ENCODE assay signal across 8 cellular contexts in the genomic region with DNA sequence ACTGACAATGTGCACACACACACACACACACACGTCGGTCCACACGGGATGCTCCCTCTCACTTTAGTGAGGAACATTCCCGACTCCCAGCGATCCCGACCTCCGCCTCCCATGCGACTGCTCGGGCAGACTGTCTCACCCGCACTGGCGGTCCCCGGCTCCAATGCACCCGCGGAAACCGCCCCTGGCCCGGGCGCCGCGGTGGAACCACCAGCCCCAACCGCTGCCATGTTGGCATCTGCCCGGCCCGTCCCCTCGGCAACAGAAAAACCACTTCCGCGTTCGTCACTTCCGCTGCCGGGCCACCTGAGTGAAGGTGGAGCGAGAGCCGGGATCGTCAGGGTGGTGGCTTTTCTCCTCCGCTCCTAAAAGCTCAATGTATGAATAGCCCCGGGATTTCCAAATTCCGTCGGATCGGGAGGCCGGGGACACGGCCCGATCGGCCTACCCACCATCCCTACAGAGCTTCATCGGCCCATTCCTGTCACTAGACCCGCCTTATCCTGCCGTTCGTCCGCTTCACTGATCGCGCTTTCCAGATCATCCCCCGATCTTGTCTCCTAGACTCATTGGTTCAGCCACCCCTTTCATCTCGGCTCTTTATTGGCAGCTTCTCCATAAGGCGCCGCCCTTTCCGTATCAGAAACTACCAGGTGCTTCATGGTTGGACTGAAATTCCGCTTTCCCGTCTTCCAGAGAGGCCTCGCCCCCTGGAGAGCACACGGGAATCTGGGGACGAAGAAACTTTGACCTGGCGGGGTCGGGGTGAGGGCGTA. TPM values are rescaled to one million over a fixed set of nuclear protein-coding genes. Genes with fewer than 3 reads are reported as not detected.
DNase-seq lines count a peak whose midpoint lies in the region; ATAC-seq and TF ChIP-seq lines count a peak whose summit lies in the region.

Gene SLC35A2, minus strand, starts transcription at position 240 of the 776 bp plus-strand sequence. Its CDS starts 10 bp downstream, at position 230.

- DNase-seq in COR-L47 (lab: John Stamatoyannopoulos, UW) (peak; percentile 62), OCI-M2 (lab: John Stamatoyannopoulos, UW; ENCODE audit: unreplicated experiment) (peak; percentile 85), activated T-cell treated with anti-CD3 and anti-CD28 coated beads for 24 hours (ENCODE audit: low read depth) (peak; percentile 79), epithelial cell of esophagus (ENCODE audit: low read depth) (peak; percentile 87)
- DNase-seq in stimulated activated CD8-positive, alpha-beta memory T cell treated with anti-CD3 and anti-CD28 coated beads, Interleukin-2, amount 100 ng/mL, for 48 hours (ENCODE audit: low read depth in 2 of 2): peak; percentile 72 to 81

- H3K4me1 ChIP-seq in mononuclear cell (ENCODE audit: insufficient read depth, low read length): peaks cover 49% of the 10 kb centered on the region

- no peak for TF ChIP-seq RAD21 in Ishikawa (IDR thresholded peaks at IDR 0.05; ENCODE audit: low read depth)

- no peak for TF ChIP-seq EP300 in Ishikawa (IDR thresholded peaks at IDR 0.05; ENCODE audit: borderline replicate concordance)

- ATAC-seq in GM21515 (IDR thresholded peaks at IDR 0.05; ENCODE audit: unreplicated experiment): peak; percentile 55

- H3K4me3 ChIP-seq in epithelial cell of esophagus (ENCODE audit: low read length): peak within 1 kb of the TSS; percentile 83
- H3K4me3 ChIP-seq in mononuclear cell (ENCODE audit: low read length): peak within 1 kb of the TSS; percentile 66

- H3K27me3 ChIP-seq in mononuclear cell (ENCODE audit: insufficient read depth, low read length): no peaks in the 10 kb centered on the region

- no peaks in the 10 kb centered on the region for H3K9me3 ChIP-seq in mononuclear cell (ENCODE audit: low read depth, low read length)

- no peak for TF ChIP-seq CTCF in epithelial cell of esophagus (IDR thresholded peaks at IDR 0.05; ENCODE audit: insufficient read depth, low read depth, low read length, missing control alignments)

TF ChIP-seq in Ishikawa, 13 proteins besides CTCF, POLR2A, EP300 and RAD21:
- TF ChIP-seq YY1 (IDR thresholded peaks at IDR 0.05; ENCODE audit: low read depth): peak; percentile 88
- TF ChIP-seq TAF1 (IDR thresholded peaks at IDR 0.05; ENCODE audit: low read depth): peak; percentile 64
- TF ChIP-seq NFIC (IDR thresholded peaks at IDR 0.05): no peak
- no peak for TF ChIP-seq FOXM1 (IDR thresholded peaks at IDR 0.05; ENCODE audit: borderline replicate concordance, low read depth)
- no peak for TF ChIP-seq TEAD4 (IDR thresholded peaks at IDR 0.05)
- TF ChIP-seq CEBPB (IDR thresholded peaks at IDR 0.05): no peak
- peak; percentile 71; the same call in 1 of the 2 replicates for TF ChIP-seq CREB1 (IDR thresholded peaks at IDR 0.05; ENCODE audit: low read depth)
- no peak for TF ChIP-seq REST (IDR thresholded peaks at IDR 0.05; ENCODE audit: low read depth)
- TF ChIP-seq, protein P1, sequence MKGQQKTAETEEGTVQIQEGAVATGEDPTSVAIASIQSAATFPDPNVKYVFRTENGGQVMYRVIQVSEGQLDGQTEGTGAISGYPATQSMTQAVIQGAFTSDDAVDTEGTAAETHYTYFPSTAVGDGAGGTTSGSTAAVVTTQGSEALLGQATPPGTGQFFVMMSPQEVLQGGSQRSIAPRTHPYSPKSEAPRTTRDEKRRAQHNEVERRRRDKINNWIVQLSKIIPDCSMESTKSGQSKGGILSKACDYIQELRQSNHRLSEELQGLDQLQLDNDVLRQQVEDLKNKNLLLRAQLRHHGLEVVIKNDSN (IDR thresholded peaks at IDR 0.05): peak; percentile 53
- no peak for TF ChIP-seq ZBTB7A (IDR thresholded peaks at IDR 0.05; ENCODE audit: low read depth)
- TF ChIP-seq MAX (IDR thresholded peaks at IDR 0.05): peak; percentile 16
- TF ChIP-seq TCF12 (IDR thresholded peaks at IDR 0.05; ENCODE audit: low read depth): no peak
- no peak for TF ChIP-seq EGR1 (IDR thresholded peaks at IDR 0.05)

RNA-seq across cellular contexts. Expression of gene SLC35A2, which starts in this region (rescaled TPM):
- total RNA-seq in mononuclear cell: 8.5 TPM

Comparison
In these comparisons a context has a peak if more than half of its experiments do, and no peak if none do; other contexts are left out.
1. Peak in every context shown above with its lines: DNase-seq, ATAC-seq and H3K4me3 ChIP-seq.